1 cellular context compared by ENCODE assay signal in the genomic region with DNA sequence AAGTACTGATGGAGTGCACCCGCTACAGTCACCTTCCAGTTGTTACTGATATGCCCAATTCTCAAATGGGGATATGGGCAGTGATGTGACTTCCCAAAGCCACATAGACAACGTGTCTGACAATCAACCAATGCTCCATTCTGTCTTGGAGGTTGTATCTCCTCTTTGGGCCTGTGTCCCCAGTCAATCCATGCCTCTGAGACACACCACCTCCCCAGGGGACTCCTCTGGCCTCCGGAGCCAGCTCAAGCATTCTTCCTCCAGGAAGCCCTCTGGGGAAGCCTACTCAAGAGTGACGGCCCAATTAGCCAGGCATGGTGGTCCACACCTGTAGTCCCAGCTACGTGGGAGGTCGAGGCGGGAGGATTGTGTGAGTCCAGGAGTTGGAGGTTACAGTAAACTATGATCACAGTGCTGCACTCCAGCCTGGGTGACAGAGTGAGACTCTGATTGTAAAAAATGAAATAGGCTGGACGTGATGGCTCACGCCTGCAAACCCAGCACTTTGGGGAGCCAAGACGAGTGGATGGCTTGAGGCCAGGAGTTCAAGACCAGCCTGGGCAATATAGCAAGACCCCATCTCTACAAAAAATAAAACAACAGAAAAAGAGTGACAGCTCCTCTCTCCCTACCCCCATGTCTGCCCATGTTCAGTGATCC.
TF ChIP-seq lines count a peak whose summit lies in the region.

No MANE protein-coding gene starts in this region.

TF ChIP-seq in GM23338, 12 proteins besides CTCF, POLR2A, EP300 and RAD21 (continued from another document):
- TF ChIP-seq, protein P1, sequence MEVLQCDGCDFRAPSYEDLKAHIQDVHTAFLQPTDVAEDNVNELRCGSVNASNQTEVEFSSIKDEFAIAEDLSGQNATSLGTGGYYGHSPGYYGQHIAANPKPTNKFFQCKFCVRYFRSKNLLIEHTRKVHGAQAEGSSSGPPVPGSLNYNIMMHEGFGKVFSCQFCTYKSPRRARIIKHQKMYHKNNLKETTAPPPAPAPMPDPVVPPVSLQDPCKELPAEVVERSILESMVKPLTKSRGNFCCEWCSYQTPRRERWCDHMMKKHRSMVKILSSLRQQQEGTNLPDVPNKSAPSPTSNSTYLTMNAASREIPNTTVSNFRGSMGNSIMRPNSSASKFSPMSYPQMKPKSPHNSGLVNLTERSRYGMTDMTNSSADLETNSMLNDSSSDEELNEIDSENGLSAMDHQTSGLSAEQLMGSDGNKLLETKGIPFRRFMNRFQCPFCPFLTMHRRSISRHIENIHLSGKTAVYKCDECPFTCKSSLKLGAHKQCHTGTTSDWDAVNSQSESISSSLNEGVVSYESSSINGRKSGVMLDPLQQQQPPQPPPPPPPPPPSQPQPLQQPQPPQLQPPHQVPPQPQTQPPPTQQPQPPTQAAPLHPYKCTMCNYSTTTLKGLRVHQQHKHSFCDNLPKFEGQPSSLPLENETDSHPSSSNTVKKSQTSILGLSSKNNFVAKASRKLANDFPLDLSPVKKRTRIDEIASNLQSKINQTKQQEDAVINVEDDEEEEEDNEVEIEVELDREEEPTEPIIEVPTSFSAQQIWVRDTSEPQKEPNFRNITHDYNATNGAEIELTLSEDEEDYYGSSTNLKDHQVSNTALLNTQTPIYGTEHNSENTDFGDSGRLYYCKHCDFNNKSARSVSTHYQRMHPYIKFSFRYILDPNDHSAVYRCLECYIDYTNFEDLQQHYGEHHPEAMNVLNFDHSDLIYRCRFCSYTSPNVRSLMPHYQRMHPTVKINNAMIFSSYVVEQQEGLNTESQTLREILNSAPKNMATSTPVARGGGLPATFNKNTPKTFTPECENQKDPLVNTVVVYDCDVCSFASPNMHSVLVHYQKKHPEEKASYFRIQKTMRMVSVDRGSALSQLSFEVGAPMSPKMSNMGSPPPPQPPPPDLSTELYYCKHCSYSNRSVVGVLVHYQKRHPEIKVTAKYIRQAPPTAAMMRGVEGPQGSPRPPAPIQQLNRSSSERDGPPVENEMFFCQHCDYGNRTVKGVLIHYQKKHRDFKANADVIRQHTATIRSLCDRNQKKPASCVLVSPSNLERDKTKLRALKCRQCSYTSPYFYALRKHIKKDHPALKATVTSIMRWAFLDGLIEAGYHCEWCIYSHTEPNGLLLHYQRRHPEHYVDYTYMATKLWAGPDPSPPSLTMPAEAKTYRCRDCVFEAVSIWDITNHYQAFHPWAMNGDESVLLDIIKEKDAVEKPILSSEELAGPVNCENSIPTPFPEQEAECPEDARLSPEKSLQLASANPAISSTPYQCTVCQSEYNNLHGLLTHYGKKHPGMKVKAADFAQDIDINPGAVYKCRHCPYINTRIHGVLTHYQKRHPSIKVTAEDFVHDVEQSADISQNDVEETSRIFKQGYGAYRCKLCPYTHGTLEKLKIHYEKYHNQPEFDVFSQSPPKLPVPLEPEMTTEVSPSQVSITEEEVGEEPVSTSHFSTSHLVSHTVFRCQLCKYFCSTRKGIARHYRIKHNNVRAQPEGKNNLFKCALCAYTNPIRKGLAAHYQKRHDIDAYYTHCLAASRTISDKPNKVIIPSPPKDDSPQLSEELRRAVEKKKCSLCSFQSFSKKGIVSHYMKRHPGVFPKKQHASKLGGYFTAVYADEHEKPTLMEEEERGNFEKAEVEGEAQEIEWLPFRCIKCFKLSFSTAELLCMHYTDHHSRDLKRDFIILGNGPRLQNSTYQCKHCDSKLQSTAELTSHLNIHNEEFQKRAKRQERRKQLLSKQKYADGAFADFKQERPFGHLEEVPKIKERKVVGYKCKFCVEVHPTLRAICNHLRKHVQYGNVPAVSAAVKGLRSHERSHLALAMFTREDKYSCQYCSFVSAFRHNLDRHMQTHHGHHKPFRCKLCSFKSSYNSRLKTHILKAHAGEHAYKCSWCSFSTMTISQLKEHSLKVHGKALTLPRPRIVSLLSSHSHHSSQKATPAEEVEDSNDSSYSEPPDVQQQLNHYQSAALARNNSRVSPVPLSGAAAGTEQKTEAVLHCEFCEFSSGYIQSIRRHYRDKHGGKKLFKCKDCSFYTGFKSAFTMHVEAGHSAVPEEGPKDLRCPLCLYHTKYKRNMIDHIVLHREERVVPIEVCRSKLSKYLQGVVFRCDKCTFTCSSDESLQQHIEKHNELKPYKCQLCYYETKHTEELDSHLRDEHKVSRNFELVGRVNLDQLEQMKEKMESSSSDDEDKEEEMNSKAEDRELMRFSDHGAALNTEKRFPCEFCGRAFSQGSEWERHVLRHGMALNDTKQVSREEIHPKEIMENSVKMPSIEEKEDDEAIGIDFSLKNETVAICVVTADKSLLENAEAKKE (CRISPR knock-in tag; IDR thresholded peaks at IDR 0.05): no peak
- no peak for TF ChIP-seq STAT1 (IDR thresholded peaks at IDR 0.05; ENCODE audit: unreplicated experiment)
